Comparison of ENCODE assay signal across 14 cellular contexts in the genomic region with DNA sequence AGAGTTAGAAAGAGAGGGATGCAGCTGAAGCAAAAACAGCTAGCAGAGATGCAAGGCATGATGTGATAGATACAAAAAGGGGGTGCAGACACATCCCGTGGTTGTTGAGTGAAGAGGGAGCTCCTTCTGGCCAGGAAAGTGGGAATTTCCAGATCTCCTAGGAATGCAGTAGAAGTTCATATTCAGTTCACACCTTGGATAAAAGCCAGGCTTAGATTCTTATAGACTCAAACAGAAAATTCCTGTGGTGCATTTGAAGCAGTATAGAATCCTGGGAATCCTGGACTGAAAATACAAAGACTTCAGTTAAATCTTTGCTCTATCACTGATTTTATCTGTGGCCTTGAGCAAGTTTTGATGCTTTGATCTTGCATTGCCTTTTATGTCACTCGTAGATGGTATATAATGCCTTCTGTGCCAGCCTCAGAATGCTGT. TPM values are rescaled to one million over a fixed set of nuclear protein-coding genes. Genes with fewer than 3 reads are reported as not detected.
DNase-seq lines count a peak whose midpoint lies in the region; ATAC-seq, FAIRE-seq and TF ChIP-seq lines count a peak whose summit lies in the region.
"Had no signal": no experiment of that assay in that cellular context is flagged by ENCODE, and none has a peak within 500 bp of the region (broad histone marks: within the 10 kb centered on the region; RNA-seq: fewer than 3 reads in every experiment).

No MANE protein-coding gene starts in this region.

- no peak for TF ChIP-seq CTCF in brain microvascular endothelial cell (IDR thresholded peaks at IDR 0.05; ENCODE audit: low read depth, low read length, missing control alignments)

- H3K9me3 Mint-ChIP-seq in activated CD4-positive, alpha-beta memory T cell treated with anti-CD3 and anti-CD28 coated beads, Interleukin-2, amount 10 ng/mL, durations not matched to agents 7 days and 5 days, result no peaks in the 10 kb centered on the region
- H3K9me3 Mint-ChIP-seq: CD4-positive, alpha-beta memory T cell; GM23338 had no signal

- H3K27ac Mint-ChIP-seq in activated CD4-positive, alpha-beta memory T cell treated with anti-CD3 and anti-CD28 coated beads, Interleukin-2, amount 10 ng/mL, durations not matched to agents 7 days and 5 days, result no peak overlapping the region
- H3K27ac Mint-ChIP-seq: GM23338 had no signal

- DNase-seq in AG20443 (ENCODE audit: low spot score) (peak; percentile 33), HTR-8/SVneo (ENCODE audit: insufficient read length, low spot score) (peak; percentile 46), brain microvascular endothelial cell (peak; percentile 78), kidney glomerular epithelial cell (lab: John Stamatoyannopoulos, UW) (peak; percentile 71), mesenteric fat pad (ENCODE audit: low spot score) (no peak)
- no peak for DNase-seq in activated CD4-positive, alpha-beta memory T cell treated with anti-CD3 and anti-CD28 coated beads, Interleukin-2, amount 10 ng/mL, durations not matched to agents 7 days and 5 days
- DNase-seq in effector CD8-positive, alpha-beta T cell (lab: John Stamatoyannopoulos, UW), result no peak
- DNase-seq: CD4-positive, alpha-beta memory T cell; cortex of kidney; mucosa of descending colon; NCI-H446 treated with DMSO at 0.1 percent for 48 hours; right cardiac atrium had no signal

- FAIRE-seq in HTR-8/SVneo (lab: Jason Lieb, UNC), result no peak

- no peak for ATAC-seq in HG03175 (IDR thresholded peaks at IDR 0.05; ENCODE audit: unreplicated experiment)
- ATAC-seq: GM23338, mucosa of descending colon, right cardiac atrium had no signal

- peaks cover 15% of the 10 kb centered on the region for H3K36me3 Mint-ChIP-seq in activated CD4-positive, alpha-beta memory T cell treated with anti-CD3 and anti-CD28 coated beads, Interleukin-2, amount 10 ng/mL, durations not matched to agents 7 days and 5 days (ENCODE audit: low read depth)

- H3K27ac ChIP-seq in brain microvascular endothelial cell, result peak overlapping the region; percentile 83

- CTCF ChIA-PET in activated CD4-positive, alpha-beta memory T cell treated with anti-CD3 and anti-CD28 coated beads, Interleukin-2, amount 10 ng/mL, durations not matched to agents 7 days and 5 days (lab: Charles Lee), result no interaction called here

- H3K36me3 ChIP-seq in brain microvascular endothelial cell (replicated peaks), result peaks cover 12% of the 10 kb centered on the region

- H3K4me3 ChIP-seq in brain microvascular endothelial cell (ENCODE audit: low read depth, low read length), result no peak overlapping the region
- H3K4me3 ChIP-seq: GM23338, mucosa of descending colon had no signal

- H3K27me3 ChIP-seq in brain microvascular endothelial cell (replicated peaks), result no peaks in the 10 kb centered on the region

- in situ Hi-C loops in brain microvascular endothelial cell (cut with HindIII; ENCODE audit: low pct_ligation_motif_present, low sequenced_read_pairs), result no loop called here

- no peak overlapping the region for H3K4me3 Mint-ChIP-seq in activated CD4-positive, alpha-beta memory T cell treated with anti-CD3 and anti-CD28 coated beads, Interleukin-2, amount 10 ng/mL, durations not matched to agents 7 days and 5 days
- H3K4me3 Mint-ChIP-seq: CD4-positive, alpha-beta memory T cell; GM23338 had no signal

- H3K4me1 Mint-ChIP-seq in activated CD4-positive, alpha-beta memory T cell treated with anti-CD3 and anti-CD28 coated beads, Interleukin-2, amount 10 ng/mL, durations not matched to agents 7 days and 5 days, result peaks cover 13% of the 10 kb centered on the region
- H3K4me1 Mint-ChIP-seq: GM23338 had no signal

- H3K27me3 Mint-ChIP-seq in activated CD4-positive, alpha-beta memory T cell treated with anti-CD3 and anti-CD28 coated beads, Interleukin-2, amount 10 ng/mL, durations not matched to agents 7 days and 5 days, result no peaks in the 10 kb centered on the region
- H3K27me3 Mint-ChIP-seq: CD4-positive, alpha-beta memory T cell had no signal

- POLR2A ChIA-PET in activated CD4-positive, alpha-beta memory T cell treated with anti-CD3 and anti-CD28 coated beads, Interleukin-2, amount 10 ng/mL, durations not matched to agents 7 days and 5 days (lab: Charles Lee), result no interaction called here

RNA-seq across cellular contexts. Expression of gene SGPL1, which starts 33.9 kb away (rescaled TPM):
- total RNA-seq in activated CD4-positive, alpha-beta memory T cell treated with anti-CD3 and anti-CD28 coated beads, Interleukin-2, amount 10 ng/mL, durations not matched to agents 7 days and 5 days, result 10 to 100 TPM; 25.8 to 28.5 TPM
- 40.0 TPM for total RNA-seq in mesenteric fat pad

RNA-seq across cellular contexts. Expression of gene PCBD1, which starts 38.8 kb away (rescaled TPM):
- 10 to 100 TPM; 37.2 to 38.6 TPM for total RNA-seq in activated CD4-positive, alpha-beta memory T cell treated with anti-CD3 and anti-CD28 coated beads, Interleukin-2, amount 10 ng/mL, durations not matched to agents 7 days and 5 days
- total RNA-seq in mesenteric fat pad, result 61.2 TPM

Comparison
In these comparisons a context has a peak if more than half of its experiments do, and no peak if none do; other contexts are left out.
1. DNase-seq: peak in AG20443 (single experiment), HTR-8/SVneo (single experiment), brain microvascular endothelial cell (single experiment) and kidney glomerular epithelial cell (single experiment); none in activated CD4-positive, alpha-beta memory T cell treated with anti-CD3 and anti-CD28 coated beads, Interleukin-2, amount 10 ng/mL, durations not matched to agents 7 days and 5 days (single experiment), mesenteric fat pad (single experiment) and effector CD8-positive, alpha-beta T cell (single experiment).